Comparison of ENCODE assay signal across 19 cellular contexts in the genomic region with DNA sequence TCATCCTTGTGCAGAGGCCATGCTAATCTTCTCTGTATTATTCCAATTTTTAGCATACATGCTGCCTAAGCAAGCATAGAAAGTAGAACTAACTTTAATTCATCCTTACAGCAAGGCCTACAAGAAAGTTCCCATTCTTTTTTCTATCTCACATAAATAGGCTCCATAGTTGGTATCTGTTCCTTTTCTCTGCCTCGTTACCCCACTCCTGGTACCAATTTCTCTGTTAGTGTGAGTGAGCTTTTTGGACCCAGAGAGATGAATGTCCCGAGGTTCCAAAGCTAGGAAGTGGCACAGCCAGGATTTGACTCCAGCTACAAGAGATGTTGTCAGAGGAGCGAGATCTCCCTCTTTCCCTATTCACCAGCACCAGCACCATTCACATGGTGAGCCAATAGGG. TPM values are rescaled to one million over a fixed set of nuclear protein-coding genes. Genes with fewer than 3 reads are reported as not detected.
DNase-seq lines count a peak whose midpoint lies in the region; ATAC-seq and TF ChIP-seq lines count a peak whose summit lies in the region.
"Had no signal": no experiment of that assay in that cellular context is flagged by ENCODE, and none has a peak within 500 bp of the region (broad histone marks: within the 10 kb centered on the region; RNA-seq: fewer than 3 reads in every experiment).

No MANE protein-coding gene starts in this region.

- no peak for TF ChIP-seq CTCF in left ventricle myocardium inferior (IDR thresholded peaks at IDR 0.05; ENCODE audit: borderline replicate concordance)
- TF ChIP-seq CTCF in endothelial cell (IDR thresholded peaks at IDR 0.05; ENCODE audit: unreplicated experiment): no peak
- no peak for TF ChIP-seq CTCF in activated CD8-positive, alpha-beta T cell treated with anti-CD3 and anti-CD28 coated beads for 36 hours (IDR thresholded peaks at IDR 0.05)

- H3K36me3 Mint-ChIP-seq in endothelial cell (ENCODE audit: low read depth, unreplicated experiment): peaks cover 58% of the 10 kb centered on the region
- H3K36me3 Mint-ChIP-seq in activated CD8-positive, alpha-beta T cell treated with anti-CD3 and anti-CD28 coated beads for 36 hours (ENCODE audit: low read depth): no peaks in the 10 kb centered on the region
- H3K36me3 Mint-ChIP-seq: CD8-positive, alpha-beta T cell had no signal

- H3K27ac Mint-ChIP-seq in endothelial cell (ENCODE audit: unreplicated experiment): no peak overlapping the region
- no peak overlapping the region for H3K27ac Mint-ChIP-seq in activated CD8-positive, alpha-beta T cell treated with anti-CD3 and anti-CD28 coated beads for 36 hours
- H3K27ac Mint-ChIP-seq: B cell; CD4-positive, alpha-beta T cell; CD8-positive, alpha-beta T cell had no signal

- DNase-seq in left ventricle myocardium inferior (no peak), cardiac septum (ENCODE audit: low spot score) (no peak), endothelial cell (ENCODE audit: low spot score) (no peak), SJCRH30 (no peak)
- DNase-seq in activated CD8-positive, alpha-beta T cell treated with anti-CD3 and anti-CD28 coated beads for 36 hours: no peak
- DNase-seq: AML-193; Caco-2; Calu3; CD4-positive, alpha-beta T cell; CD8-positive, alpha-beta T cell; DMS79 treated with DMSO at 0.1 percent for 48 hours; GF-D8 had no signal

- H3K4me1 Mint-ChIP-seq in endothelial cell (ENCODE audit: unreplicated experiment): peaks cover 11% of the 10 kb centered on the region
- no peaks in the 10 kb centered on the region for H3K4me1 Mint-ChIP-seq in activated CD8-positive, alpha-beta T cell treated with anti-CD3 and anti-CD28 coated beads for 36 hours (ENCODE audit: low read depth)
- H3K4me1 Mint-ChIP-seq: B cell had no signal

- intact Hi-C loops in left ventricle myocardium inferior (cut with micrococcal nuclease) (no loop called here), cardiac septum (cut with DNase I) (no loop called here)
- intact Hi-C loops in activated CD8-positive, alpha-beta T cell treated with anti-CD3 and anti-CD28 coated beads for 36 hours (cut with micrococcal nuclease): no loop called here

- peaks cover 10% of the 10 kb centered on the region for H3K9me3 Mint-ChIP-seq in endothelial cell (ENCODE audit: unreplicated experiment)
- H3K9me3 Mint-ChIP-seq in activated CD8-positive, alpha-beta T cell treated with anti-CD3 and anti-CD28 coated beads for 36 hours: peaks cover 7% of the 10 kb centered on the region

- H3K4me1 ChIP-seq in left ventricle myocardium inferior (peaks cover 60% of the 10 kb centered on the region), stomach smooth muscle (ENCODE audit: control insufficient read depth, insufficient read depth, low read length) (peaks cover 19% of the 10 kb centered on the region), SJCRH30 (no peaks in the 10 kb centered on the region)
- H3K4me1 ChIP-seq: A549 had no signal

- H3K27me3 ChIP-seq in left ventricle myocardium inferior (ENCODE audit: low read depth) (no peaks in the 10 kb centered on the region), stomach smooth muscle (ENCODE audit: control insufficient read depth in 1 of 2, insufficient read depth in 2 of 2, low read length in 2 of 2) (no peaks in the 10 kb centered on the region), SJCRH30 (no peaks in the 10 kb centered on the region)
- H3K27me3 ChIP-seq: BLaER1 treated with 17β-estradiol and CSF1 and Interleukin-3, amounts not matched to agents 10 nM and 100 nM had no signal

- no peak for ATAC-seq in activated CD8-positive, alpha-beta T cell treated with anti-CD3 and anti-CD28 coated beads for 36 hours
- ATAC-seq: A549; CD8-positive, alpha-beta T cell had no signal

- no peak overlapping the region for H3K9ac ChIP-seq in stomach smooth muscle (ENCODE audit: low read length in 2 of 2)
- H3K9ac ChIP-seq: BLaER1 treated with 17β-estradiol and CSF1 and Interleukin-3, amounts not matched to agents 10 nM and 100 nM had no signal

- peaks cover 83% of the 10 kb centered on the region for H3K36me3 ChIP-seq in left ventricle myocardium inferior
- peaks cover 51 to 58% of the 10 kb centered on the region in 2 donors for H3K36me3 ChIP-seq in stomach smooth muscle (ENCODE audit: control insufficient read depth in 2 of 2, insufficient read depth in 2 of 2, low read length in 2 of 2)
- H3K36me3 ChIP-seq in SJCRH30: no peaks in the 10 kb centered on the region
- H3K36me3 ChIP-seq: BLaER1 treated with 17β-estradiol and CSF1 and Interleukin-3, amounts not matched to agents 10 nM and 100 nM had no signal

- POLR2A ChIA-PET in activated CD8-positive, alpha-beta T cell treated with anti-CD3 and anti-CD28 coated beads for 36 hours (lab: Charles Lee): no interaction called here

- H3K4me3 Mint-ChIP-seq in endothelial cell (ENCODE audit: unreplicated experiment): peak overlapping the region; percentile 89
- no peak overlapping the region for H3K4me3 Mint-ChIP-seq in activated CD8-positive, alpha-beta T cell treated with anti-CD3 and anti-CD28 coated beads for 36 hours
- H3K4me3 Mint-ChIP-seq: B cell; CD4-positive, alpha-beta T cell; CD8-positive, alpha-beta T cell had no signal

- H3K27ac ChIP-seq in left ventricle myocardium inferior (replicated peaks) (peak overlapping the region; percentile 100), stomach smooth muscle (ENCODE audit: low read length) (peak overlapping the region; percentile 24), SJCRH30 (no peak overlapping the region)
- H3K27ac ChIP-seq: 22Rv1; A549; BLaER1 treated with 17β-estradiol and CSF1 and Interleukin-3, amounts not matched to agents 10 nM and 100 nM; C4-2B had no signal

- CTCF ChIA-PET in activated CD8-positive, alpha-beta T cell treated with anti-CD3 and anti-CD28 coated beads for 36 hours (lab: Charles Lee): interaction anchor here (1.1 to 1.5 kb wide), 4 partner anchors 25 to 278 kb away, joined by 3 to 4 read pairs (median 3); no protein-coding TSS in a partner anchor

- H3K27me3 Mint-ChIP-seq in endothelial cell (ENCODE audit: unreplicated experiment): peaks cover 13% of the 10 kb centered on the region
- no peaks in the 10 kb centered on the region for H3K27me3 Mint-ChIP-seq in activated CD8-positive, alpha-beta T cell treated with anti-CD3 and anti-CD28 coated beads for 36 hours
- H3K27me3 Mint-ChIP-seq: CD4-positive, alpha-beta T cell had no signal

- H3K4me3 ChIP-seq in left ventricle myocardium inferior (no peak overlapping the region), stomach smooth muscle (ENCODE audit: low read length in 2 of 2) (no peak overlapping the region), SJCRH30 (no peak overlapping the region)
- H3K4me3 ChIP-seq: A549; BLaER1 treated with 17β-estradiol and CSF1 and Interleukin-3, amounts not matched to agents 10 nM and 100 nM had no signal

- H3K9me3 ChIP-seq in left ventricle myocardium inferior (replicated peaks) (peaks cover 9% of the 10 kb centered on the region), stomach smooth muscle (ENCODE audit: control insufficient read depth in 2 of 2, low read length in 2 of 2) (no peaks in the 10 kb centered on the region), SJCRH30 (replicated peaks) (no peaks in the 10 kb centered on the region)

RNA-seq across cellular contexts. Expression of gene HIF3A, which starts 9.7 kb away (rescaled TPM):
- total RNA-seq in left ventricle myocardium inferior: 87.7 TPM
- total RNA-seq in cardiac septum: 49.2 TPM
- 54.2 TPM for total RNA-seq in endothelial cell (ENCODE audit: unreplicated experiment)
- not detected for total RNA-seq in activated CD8-positive, alpha-beta T cell treated with anti-CD3 and anti-CD28 coated beads for 36 hours
- total RNA-seq in SJCRH30 (2014; rRNA removed; shearing (Covaris generic)): 2.0 and 4.8 TPM in 2 replicates
- total RNA-seq: A172; B cell; CD4-positive, alpha-beta T cell; CD8-positive, alpha-beta T cell had no signal

RNA-seq across cellular contexts. Expression of gene PPP5C, which starts 40.4 kb away (rescaled TPM):
- 70.8 TPM for total RNA-seq in left ventricle myocardium inferior
- 82.8 TPM for total RNA-seq in cardiac septum
- total RNA-seq in endothelial cell (ENCODE audit: unreplicated experiment): 66.7 TPM
- total RNA-seq in activated CD8-positive, alpha-beta T cell treated with anti-CD3 and anti-CD28 coated beads for 36 hours: 100 to 1,000 TPM; 108 to 111 TPM
- total RNA-seq in SJCRH30 (2014; rRNA removed; shearing (Covaris generic)): 97.7 and 98.1 TPM in 2 replicates
